Comparison of ENCODE assay signal across 19 cellular contexts in genomic region chr9:88978034-88978433, GRCh38.
"Had no signal": no experiment of that assay in that cellular context is flagged by ENCODE, and none has a peak within 500 bp of the region (broad histone marks: within the 10 kb centered on the region; RNA-seq: fewer than 3 reads in every experiment).

No MANE protein-coding gene starts in this region.

- H3K4me1 Mint-ChIP-seq: activated naive CD4-positive, alpha-beta T cell treated with anti-CD3 and anti-CD28 coated beads, Interleukin-2, amount 10 ng/mL, durations not matched to agents 7 days and 5 days; central memory CD8-positive, alpha-beta T cell; nephron had no signal

- H3K4me1 ChIP-seq: parathyroid adenoma had no signal

- H3K27ac Mint-ChIP-seq: activated CD4-positive, alpha-beta memory T cell treated with anti-CD3 and anti-CD28 coated beads for 36 hours; activated CD4-positive, alpha-beta T cell treated with anti-CD3 and anti-CD28 coated beads for 36 hours; activated naive CD4-positive, alpha-beta T cell treated with anti-CD3 and anti-CD28 coated beads, Interleukin-2, amount 10 ng/mL, durations not matched to agents 7 days and 5 days; activated naive CD8-positive, alpha-beta T cell treated with anti-CD3 and anti-CD28 coated beads, Interleukin-2, amount 50 U/mL, for 24 hours; brain; nephron; WTC11 had no signal

- H3K27me3 ChIP-seq: tibial artery had no signal

- H3K9me3 Mint-ChIP-seq: activated CD4-positive, alpha-beta memory T cell treated with anti-CD3 and anti-CD28 coated beads for 36 hours; activated naive CD4-positive, alpha-beta T cell treated with anti-CD3 and anti-CD28 coated beads, Interleukin-2, amount 10 ng/mL, durations not matched to agents 7 days and 5 days; activated naive CD8-positive, alpha-beta T cell treated with anti-CD3 and anti-CD28 coated beads, Interleukin-2, amount 50 U/mL, for 24 hours; central memory CD8-positive, alpha-beta T cell had no signal

- H3K9me3 ChIP-seq: tibial artery had no signal

- H3K36me3 Mint-ChIP-seq: activated CD4-positive, alpha-beta memory T cell treated with anti-CD3 and anti-CD28 coated beads for 36 hours; activated naive CD4-positive, alpha-beta T cell treated with anti-CD3 and anti-CD28 coated beads, Interleukin-2, amount 10 ng/mL, durations not matched to agents 7 days and 5 days; brain had no signal

- H3K4me3 Mint-ChIP-seq: activated CD4-positive, alpha-beta memory T cell treated with anti-CD3 and anti-CD28 coated beads for 36 hours; activated CD4-positive, alpha-beta T cell treated with anti-CD3 and anti-CD28 coated beads for 36 hours; activated naive CD4-positive, alpha-beta T cell treated with anti-CD3 and anti-CD28 coated beads, Interleukin-2, amount 10 ng/mL, durations not matched to agents 7 days and 5 days; activated naive CD8-positive, alpha-beta T cell treated with anti-CD3 and anti-CD28 coated beads, Interleukin-2, amount 50 U/mL, for 24 hours; brain; central memory CD8-positive, alpha-beta T cell; nephron; WTC11 had no signal

- ATAC-seq: activated CD4-positive, alpha-beta T cell treated with anti-CD3 and anti-CD28 coated beads for 36 hours; activated naive CD8-positive, alpha-beta T cell treated with anti-CD3 and anti-CD28 coated beads, Interleukin-2, amount 50 U/mL, for 24 hours; esophagus mucosa; WTC11 had no signal

- H3K4me3 ChIP-seq: lung, tibial artery had no signal

- H3K9ac ChIP-seq: parathyroid adenoma had no signal

- H3K79me2 ChIP-seq: parathyroid adenoma had no signal

- DNase-seq: activated CD4-positive, alpha-beta memory T cell treated with anti-CD3 and anti-CD28 coated beads for 36 hours; activated CD4-positive, alpha-beta T cell treated with anti-CD3 and anti-CD28 coated beads for 36 hours; activated effector memory CD4-positive, alpha-beta T cell treated with Interleukin-2 at 50 U/mL for 16 hours; activated naive CD4-positive, alpha-beta T cell treated with anti-CD3 and anti-CD28 coated beads, Interleukin-2, amount 10 ng/mL, durations not matched to agents 7 days and 5 days; activated naive CD8-positive, alpha-beta T cell treated with anti-CD3 and anti-CD28 coated beads, Interleukin-2, amount 50 U/mL, for 24 hours; activated T-cell treated with anti-CD3 and anti-CD28 coated beads, Interleukin-2, amount 50 U/mL, for 48 hours; anterior cingulate cortex; effector CD4-positive, alpha-beta T cell; midbrain; stimulated activated naive CD4-positive, alpha-beta T cell; SW 1271 had no signal

- H3K36me3 ChIP-seq: tibial artery had no signal

- H3K27ac ChIP-seq: parathyroid adenoma, tibial artery had no signal
